Comparison of ENCODE assay signal across 22 cellular contexts in the genomic region with DNA sequence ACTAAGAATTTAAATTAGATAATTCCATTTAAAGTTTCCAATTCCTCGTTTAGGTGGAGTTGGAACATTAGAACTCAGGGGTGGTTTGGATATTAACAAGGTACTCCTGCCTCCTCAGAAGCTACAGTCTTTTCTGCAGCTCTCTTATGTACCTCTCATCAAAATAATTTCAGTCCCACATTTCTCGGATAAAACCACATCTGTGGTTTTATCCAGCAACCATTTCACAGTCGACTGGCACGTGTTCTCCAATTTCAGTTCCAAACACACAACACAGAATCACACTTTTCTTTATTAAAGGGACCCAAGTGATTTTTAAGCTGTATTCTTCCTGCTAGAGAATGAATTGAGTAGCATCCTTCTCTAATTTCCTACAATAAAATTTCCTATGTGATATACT. TPM values are rescaled to one million over a fixed set of nuclear protein-coding genes. Genes with fewer than 3 reads are reported as not detected.
DNase-seq lines count a peak whose midpoint lies in the region; ATAC-seq and TF ChIP-seq lines count a peak whose summit lies in the region.
"Had no signal": no experiment of that assay in that cellular context is flagged by ENCODE, and none has a peak within 500 bp of the region (broad histone marks: within the 10 kb centered on the region; RNA-seq: fewer than 3 reads in every experiment).

No MANE protein-coding gene starts in this region.

- no peak for TF ChIP-seq CTCF in CD8-positive, alpha-beta T cell (IDR thresholded peaks at IDR 0.05)
- TF ChIP-seq CTCF in astrocyte of the cerebellum (IDR thresholded peaks at IDR 0.05; ENCODE audit: low read depth, low read length, missing control alignments) (no peak), tibial nerve (IDR thresholded peaks at IDR 0.05) (no peak)

- H3K36me3 Mint-ChIP-seq in activated naive CD8-positive, alpha-beta T cell = peaks cover 9% of the 10 kb centered on the region
- peaks cover 29% of the 10 kb centered on the region for H3K36me3 Mint-ChIP-seq in activated naive CD8-positive, alpha-beta T cell treated with anti-CD3 and anti-CD28 coated beads for 36 hours
- peaks cover 42% of the 10 kb centered on the region for H3K36me3 Mint-ChIP-seq in CD8-positive, alpha-beta T cell
- H3K36me3 Mint-ChIP-seq in naive thymus-derived CD8-positive, alpha-beta T cell = peaks cover 0 to 38% (median 18%) of the 10 kb centered on the region in 3 donors

- H3K27ac ChIP-seq in CD8-positive, alpha-beta T cell (ENCODE audit: low read depth, low read length) = no peak overlapping the region
- no peak overlapping the region for H3K27ac ChIP-seq in tibial nerve
- H3K27ac ChIP-seq: GM23248 had no signal

- peaks cover 13% of the 10 kb centered on the region for H3K4me1 Mint-ChIP-seq in activated naive CD8-positive, alpha-beta T cell (ENCODE audit: low read depth)
- peaks cover 15% of the 10 kb centered on the region for H3K4me1 Mint-ChIP-seq in activated naive CD8-positive, alpha-beta T cell treated with anti-CD3 and anti-CD28 coated beads for 36 hours
- peaks cover 7% of the 10 kb centered on the region for H3K4me1 Mint-ChIP-seq in CD8-positive, alpha-beta T cell (ENCODE audit: low read depth)
- H3K4me1 Mint-ChIP-seq in naive thymus-derived CD8-positive, alpha-beta T cell = peaks cover 14 to 22% (median 15%) of the 10 kb centered on the region in 4 donors

- H3K4me3 Mint-ChIP-seq in activated naive CD8-positive, alpha-beta T cell = no peak overlapping the region
- H3K4me3 Mint-ChIP-seq in activated naive CD8-positive, alpha-beta T cell treated with anti-CD3 and anti-CD28 coated beads for 36 hours = no peak overlapping the region
- no peak overlapping the region for H3K4me3 Mint-ChIP-seq in CD8-positive, alpha-beta T cell
- H3K4me3 Mint-ChIP-seq in naive thymus-derived CD8-positive, alpha-beta T cell = no peak overlapping the region

- CTCF ChIA-PET in CD8-positive, alpha-beta T cell (lab: Charles Lee) = interaction anchor here (1.0 kb wide), 1 partner anchor 106 kb away, joined by 3 read pairs; no protein-coding TSS in a partner anchor

- no peak overlapping the region for H3K4me3 ChIP-seq in CD8-positive, alpha-beta T cell (ENCODE audit: low read depth, low read length)
- H3K4me3 ChIP-seq in astrocyte of the cerebellum (ENCODE audit: low read depth, low read length) = no peak overlapping the region
- H3K4me3 ChIP-seq in tibial nerve = no peak overlapping the region
- H3K4me3 ChIP-seq: GM12878, GM23248, K562 had no signal

- H3K27ac Mint-ChIP-seq in activated naive CD8-positive, alpha-beta T cell = peak overlapping the region; percentile 64
- H3K27ac Mint-ChIP-seq in activated naive CD8-positive, alpha-beta T cell treated with anti-CD3 and anti-CD28 coated beads for 36 hours = no peak overlapping the region
- peak overlapping the region; percentile 71 for H3K27ac Mint-ChIP-seq in CD8-positive, alpha-beta T cell
- peak overlapping the region in 9 of 10 donors; percentile 7 to 91 (median 65) for H3K27ac Mint-ChIP-seq in naive thymus-derived CD8-positive, alpha-beta T cell

- no peak for TF ChIP-seq EP300 in tibial nerve (IDR thresholded peaks at IDR 0.05)

- 85 to 88% methylated on average over 4 of the region's 4 CpGs for WGBS in tibial nerve, 2 donors

- no peak for ATAC-seq in CD8-positive, alpha-beta T cell
- no peak for ATAC-seq in naive thymus-derived CD8-positive, alpha-beta T cell
- no peak for ATAC-seq in HG02840 (IDR thresholded peaks at IDR 0.05; ENCODE audit: low FRiP score, unreplicated experiment)
- ATAC-seq: GM12878, K562 had no signal

- POLR2A ChIA-PET in CD8-positive, alpha-beta T cell (lab: Charles Lee) = interaction anchor here (0.8 to 2.1 kb wide), 2 partner anchors 11 to 23 kb away, joined by 3 to 7 read pairs; a partner anchor contains a TSS
- POLR2A ChIA-PET in naive thymus-derived CD8-positive, alpha-beta T cell (lab: Charles Lee) = no interaction called here

- no peaks in the 10 kb centered on the region for H3K9me3 ChIP-seq in CD8-positive, alpha-beta T cell (ENCODE audit: low read length)
- H3K9me3 ChIP-seq in tibial nerve = no peaks in the 10 kb centered on the region
- H3K9me3 ChIP-seq: SK-N-SH had no signal

- H3K27me3 ChIP-seq in CD8-positive, alpha-beta T cell (ENCODE audit: insufficient read depth, low read length) = no peaks in the 10 kb centered on the region
- no peaks in the 10 kb centered on the region for H3K27me3 ChIP-seq in tibial nerve

- in situ Hi-C loops in astrocyte of the cerebellum (cut with HindIII; ENCODE audit: low sequenced_read_pairs) = no loop called here

- no peaks in the 10 kb centered on the region for H3K4me1 ChIP-seq in CD8-positive, alpha-beta T cell (ENCODE audit: insufficient read depth, low read length)
- H3K4me1 ChIP-seq in tibial nerve = no peaks in the 10 kb centered on the region

- no peaks in the 10 kb centered on the region for H3K27me3 Mint-ChIP-seq in activated naive CD8-positive, alpha-beta T cell
- H3K27me3 Mint-ChIP-seq in activated naive CD8-positive, alpha-beta T cell treated with anti-CD3 and anti-CD28 coated beads for 36 hours = no peaks in the 10 kb centered on the region
- H3K27me3 Mint-ChIP-seq in CD8-positive, alpha-beta T cell (ENCODE audit: low read depth) = no peaks in the 10 kb centered on the region
- H3K27me3 Mint-ChIP-seq in naive thymus-derived CD8-positive, alpha-beta T cell = no peaks in the 10 kb centered on the region

- no peak for DNase-seq in activated naive CD8-positive, alpha-beta T cell treated with anti-CD3 and anti-CD28 coated beads for 36 hours
- DNase-seq in CD8-positive, alpha-beta T cell = no peak
- DNase-seq in astrocyte of the cerebellum (ENCODE audit: low read depth) (peak; percentile 15), tibial nerve (ENCODE audit: low spot score in 2 of 2) (no peak), DMS53 (lab: John Stamatoyannopoulos, UW) (no peak)
- no peak for DNase-seq in naive thymus-derived CD8-positive, alpha-beta T cell
- DNase-seq: C1 segment of cervical spinal cord, DMS153, GM23248, H7, Kasumi-1, NCI-H2081, NCI-H2171 treated with DMSO at 0.1 percent for 48 hours, NCI-H524, NCI-H774, PC-3, SK-N-SH, SW 1271 had no signal

- intact Hi-C loops in CD8-positive, alpha-beta T cell (cut with DNase I, micrococcal nuclease) = no loop called here

- TF ChIP-seq POLR2A in tibial nerve (IDR thresholded peaks at IDR 0.05) = no peak

- no peaks in the 10 kb centered on the region for H3K9me3 Mint-ChIP-seq in activated naive CD8-positive, alpha-beta T cell (ENCODE audit: low read depth)
- H3K9me3 Mint-ChIP-seq in activated naive CD8-positive, alpha-beta T cell treated with anti-CD3 and anti-CD28 coated beads for 36 hours = no peaks in the 10 kb centered on the region
- H3K9me3 Mint-ChIP-seq in CD8-positive, alpha-beta T cell = no peaks in the 10 kb centered on the region
- H3K9me3 Mint-ChIP-seq in naive thymus-derived CD8-positive, alpha-beta T cell = no peaks in the 10 kb centered on the region

- H3K36me3 ChIP-seq in CD8-positive, alpha-beta T cell (ENCODE audit: insufficient read depth, low read length) = no peaks in the 10 kb centered on the region
- H3K36me3 ChIP-seq in tibial nerve = peaks cover 0 to 12% (median 0%) of the 10 kb centered on the region in 3 donors

RNA-seq across cellular contexts. Expression of a gene that starts 22.7 kb away (rescaled TPM):
- total RNA-seq in activated naive CD8-positive, alpha-beta T cell treated with anti-CD3 and anti-CD28 coated beads for 36 hours = 10 to 100 TPM; 47.4 to 50.9 TPM
- 10 to 100 TPM; 28.4 to 33.8 TPM for total RNA-seq in CD8-positive, alpha-beta T cell
- 10 to 100 TPM; 29.6 to 32.7 TPM for total RNA-seq in naive thymus-derived CD8-positive, alpha-beta T cell
- 10 to 100 TPM; 78.6 to 96.9 (median 88.9) TPM for polyA plus RNA-seq in naive thymus-derived CD8-positive, alpha-beta T cell
- 10 to 100 TPM; 32.0 to 48.1 (median 40.9) TPM for total RNA-seq in tibial nerve
